Comparison of ENCODE assay signal across 16 cellular contexts in the genomic region with DNA sequence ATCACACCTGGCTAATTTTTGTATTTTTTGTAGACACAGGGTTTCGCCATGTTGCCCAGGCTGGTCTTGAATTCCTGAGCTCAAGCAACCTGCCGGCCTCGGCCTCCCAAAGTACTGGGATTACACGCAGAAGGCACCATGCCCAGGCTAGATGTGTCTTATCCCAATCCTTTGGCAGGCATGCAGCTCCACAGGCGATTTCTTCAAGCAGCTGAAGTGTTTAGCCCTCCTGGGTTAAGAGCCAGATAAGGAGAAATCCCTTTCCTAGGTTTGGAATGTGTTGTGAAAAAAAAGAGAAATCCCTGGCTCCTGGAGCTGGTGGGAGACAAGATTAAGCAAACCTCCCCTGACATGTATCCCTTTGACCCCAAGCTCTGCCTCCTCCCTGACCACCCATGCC. TPM values are rescaled to one million over a fixed set of nuclear protein-coding genes. Genes with fewer than 3 reads are reported as not detected.
DNase-seq lines count a peak whose midpoint lies in the region; ATAC-seq, FAIRE-seq and TF ChIP-seq lines count a peak whose summit lies in the region.
"Had no signal": no experiment of that assay in that cellular context is flagged by ENCODE, and none has a peak within 500 bp of the region (broad histone marks: within the 10 kb centered on the region; RNA-seq: fewer than 3 reads in every experiment).

No MANE protein-coding gene starts in this region.

- H4K91ac ChIP-seq in H1 (replicated peaks; ENCODE audit: insufficient read length, low read length) (no peak overlapping the region), trophoblast cell (ENCODE audit: low read depth, low read length) (no peak overlapping the region)

- H3K79me1 ChIP-seq in H1 (ENCODE audit: low read depth, low read length): peaks cover 3% of the 10 kb centered on the region
- H3K79me1 ChIP-seq in trophoblast cell (ENCODE audit: low read length): peaks cover 11% of the 10 kb centered on the region

- H3K4ac ChIP-seq in H1 (replicated peaks; ENCODE audit: insufficient read length, low read depth, low read length) (no peak overlapping the region), trophoblast cell (ENCODE audit: low read depth, low read length) (no peak overlapping the region)

- no peaks in the 10 kb centered on the region for H3K9me3 Mint-ChIP-seq in activated CD4-positive, alpha-beta T cell treated with anti-CD3 and anti-CD28 coated beads for 36 hours (ENCODE audit: low read depth)

- H3K4me3 ChIP-seq in H1 (ENCODE audit: extremely low read depth in 1 of 4, insufficient read depth in 2 of 4, low read depth in 3 of 4, low read length in 4 of 4) (no peak overlapping the region), trophoblast cell (ENCODE audit: low read depth, low read length) (no peak overlapping the region)
- H3K4me3 ChIP-seq: thoracic aorta had no signal

- H2AFZ ChIP-seq in H1 (ENCODE audit: low read length) (no peak overlapping the region), trophoblast cell (ENCODE audit: insufficient read depth, low read length, poor library complexity) (no peak overlapping the region)

- peaks cover 18% of the 10 kb centered on the region for H3K36me3 Mint-ChIP-seq in activated CD4-positive, alpha-beta T cell treated with anti-CD3 and anti-CD28 coated beads for 36 hours (ENCODE audit: low read depth)
- H3K36me3 Mint-ChIP-seq in T-helper 17 cell (ENCODE audit: low read depth): peaks cover 6% of the 10 kb centered on the region

- H3K4me1 Mint-ChIP-seq in activated CD4-positive, alpha-beta T cell treated with anti-CD3 and anti-CD28 coated beads for 36 hours: peaks cover 57% of the 10 kb centered on the region
- H3K4me1 Mint-ChIP-seq in T-helper 17 cell: peaks cover 56% of the 10 kb centered on the region

- H3K27ac ChIP-seq in H1 (ENCODE audit: low read depth, low read length): no peak overlapping the region
- peak overlapping the region; percentile 58 for H3K27ac ChIP-seq in trophoblast cell (ENCODE audit: low read depth, low read length)

- CTCF ChIA-PET in activated CD4-positive, alpha-beta T cell treated with anti-CD3 and anti-CD28 coated beads for 36 hours (lab: Charles Lee): interaction anchor here (0.7 to 6.7 kb wide), 9 partner anchors 9 to 214 kb away, joined by 3 to 93 read pairs (median 31); a partner anchor contains a TSS
- CTCF ChIA-PET in H1 (lab: Charles Lee; ENCODE audit: partially characterized antibody): interaction anchor here (0.8 to 4.7 kb wide), 19 partner anchors 10 to 368 kb away, joined by 3 to 388 read pairs (median 12); a partner anchor contains a TSS

- no peak overlapping the region for H3K4me3 Mint-ChIP-seq in activated CD4-positive, alpha-beta T cell treated with anti-CD3 and anti-CD28 coated beads for 36 hours
- peak overlapping the region; percentile 99 for H3K4me3 Mint-ChIP-seq in T-helper 17 cell

- H3K18ac ChIP-seq in H1 (ENCODE audit: extremely low read depth, low read length): peak overlapping the region; percentile 25; the same call in 1 of the 2 replicates
- no peak overlapping the region for H3K18ac ChIP-seq in trophoblast cell (ENCODE audit: low read length)

- no peaks in the 10 kb centered on the region for H3K27me3 Mint-ChIP-seq in activated CD4-positive, alpha-beta T cell treated with anti-CD3 and anti-CD28 coated beads for 36 hours
- H3K27me3 Mint-ChIP-seq in T-helper 17 cell: no peaks in the 10 kb centered on the region

- H3K23ac ChIP-seq in H1 (ENCODE audit: insufficient read length) (no peak overlapping the region), trophoblast cell (ENCODE audit: low read length) (no peak overlapping the region)

- no peak for DNase-seq in activated CD4-positive, alpha-beta T cell treated with anti-CD3 and anti-CD28 coated beads for 36 hours
- DNase-seq in activated CD4-positive, alpha-beta T cell treated with anti-CD3 and anti-CD28 coated beads, Interleukin-2, amount 50 U/mL, for 4 hours: no peak
- DNase-seq in T-helper 17 cell (no peak), H1 (ENCODE audit: low read depth in 1 of 2, low spot score in 2 of 2) (no peak), trophoblast cell (no peak), iPS-NIHi11 (ENCODE audit: low spot score) (no peak), HuH-7 (ENCODE audit: low spot score) (no peak)
- DNase-seq: DMS153, NCI-H1417 treated with DMSO at 0.1 percent for 48 hours, NCI-H526 treated with DMSO at 0.1 percent for 48 hours had no signal

- TF ChIP-seq RAD21 in H1 (IDR thresholded peaks at IDR 0.05 in 1 of 2, conservative IDR thresholded peaks at IDR 0.05 in 1 of 2; ENCODE audit: low read depth in 2 of 2, low read length in 2 of 2): no peak

- H3K14ac ChIP-seq in H1 (ENCODE audit: insufficient read length) (no peak overlapping the region), trophoblast cell (ENCODE audit: low read length) (no peak overlapping the region)

- TF ChIP-seq POLR2A in H1 (IDR thresholded peaks at IDR 0.05; ENCODE audit: control extremely low read depth in 1 of 2, low read depth in 2 of 2, low read length in 2 of 2): no peak

- H3K9me3 ChIP-seq in T-helper 17 cell (ENCODE audit: control insufficient read depth, low read length, poor library complexity, severe bottlenecking) (no peaks in the 10 kb centered on the region), H1 (ENCODE audit: insufficient read depth in 2 of 2, low read depth in 1 of 2, low read length in 1 of 2) (no peaks in the 10 kb centered on the region), trophoblast cell (ENCODE audit: insufficient read depth, low read depth, low read length) (peaks cover 3% of the 10 kb centered on the region)
- H3K9me3 ChIP-seq: thoracic aorta had no signal

- no peak overlapping the region; a peak in 1 of 7 replicates for H3K9ac ChIP-seq in H1 (replicated peaks in 1 of 4; ENCODE audit: extremely low read depth in 1 of 4, low read depth in 3 of 4, low read length in 3 of 4)
- H3K9ac ChIP-seq in trophoblast cell (ENCODE audit: low read length): no peak overlapping the region

- H3K23me2 ChIP-seq in H1 (ENCODE audit: low read depth, low read length): peaks cover 13% of the 10 kb centered on the region

- peak overlapping the region; percentile 69; the same call in 1 of the 2 replicates for H2BK12ac ChIP-seq in H1 (ENCODE audit: low read depth, low read length)
- H2BK12ac ChIP-seq in trophoblast cell (ENCODE audit: low read length): no peak overlapping the region

- H3K27me3 ChIP-seq in H1 (replicated peaks in 1 of 4; ENCODE audit: control insufficient read depth in 3 of 4, extremely low read depth in 1 of 4, insufficient read depth in 3 of 4, low read length in 3 of 4) (no peaks in the 10 kb centered on the region), trophoblast cell (ENCODE audit: insufficient read depth, low read length) (no peaks in the 10 kb centered on the region)

- H3K4me1 ChIP-seq in H1 (replicated peaks in 1 of 4; ENCODE audit: control insufficient read depth in 3 of 4, insufficient read depth in 4 of 4, low read length in 3 of 4) (peaks cover 5 to 40% (median 23%) of the 10 kb centered on the region in 4 experiments), trophoblast cell (ENCODE audit: control insufficient read depth in 1 of 2, insufficient read depth in 2 of 2, low read length in 2 of 2) (peaks cover 39 to 47% of the 10 kb centered on the region in 2 experiments)

- FAIRE-seq in H1 (lab: Jason Lieb, UNC): no peak
- FAIRE-seq: A204.1, bronchial epithelial cell, H54 had no signal

- 82% methylated on average over 5 of the region's 5 CpGs; no CpG with 5 or more reads in 1 of the 2 experiments for WGBS in H1 (ENCODE audit: extremely low coverage in 1 of 2, insufficient coverage in 1 of 2, insufficient read length in 1 of 2, insufficient replicate concordance in 2 of 2, low coverage in 1 of 2, low lambda C conversion rate in 2 of 2, missing lambda C conversion rate in 1 of 2), 2 experiments
- no CpG with 5 or more reads among the region's 5 CpGs for WGBS in trophoblast cell (ENCODE audit: extremely low coverage, insufficient coverage, insufficient read length)

- H3K36me3 ChIP-seq in H1 (ENCODE audit: control insufficient read depth in 2 of 4, insufficient read depth in 4 of 4, low read length in 3 of 4) (no peaks in the 10 kb centered on the region), trophoblast cell (ENCODE audit: control insufficient read depth in 1 of 2, insufficient read depth in 2 of 2, low read length in 2 of 2) (no peaks in the 10 kb centered on the region)
- H3K36me3 ChIP-seq: thoracic aorta had no signal

- 0 out of 2 replicates have a peak overlapping the region, but pooled peaks have one; percentile 25 for H2BK15ac ChIP-seq in H1 (ENCODE audit: low read length)

- no peak overlapping the region for H2BK20ac ChIP-seq in H1 (ENCODE audit: low read length)

- H2BK5ac ChIP-seq in H1 (ENCODE audit: low read depth, low read length): 0 out of 2 replicates have a peak overlapping the region, but pooled peaks have one; percentile 18
- no peak overlapping the region for H2BK5ac ChIP-seq in trophoblast cell (ENCODE audit: low read depth, low read length, poor library complexity)

- H4K8ac ChIP-seq in H1 (ENCODE audit: extremely low read depth, insufficient read depth, low read length) (no peak overlapping the region; the same call in 1 of the 2 replicates), trophoblast cell (ENCODE audit: low read depth, low read length) (no peak overlapping the region)

- POLR2A ChIA-PET in activated CD4-positive, alpha-beta T cell treated with anti-CD3 and anti-CD28 coated beads for 36 hours (lab: Charles Lee): interaction anchor here (1.4 kb wide), 1 partner anchor 127 kb away, joined by 7 read pairs; a partner anchor contains a TSS
- POLR2A ChIA-PET in H1 (lab: Charles Lee; ENCODE audit: partially characterized antibody): interaction anchor here (0.8 to 9.3 kb wide), 9 partner anchors 9 to 115 kb away, joined by 3 to 60 read pairs (median 5); a partner anchor contains a TSS

- peak overlapping the region; percentile 51 for H3K27ac Mint-ChIP-seq in activated CD4-positive, alpha-beta T cell treated with anti-CD3 and anti-CD28 coated beads for 36 hours
- H3K27ac Mint-ChIP-seq in T-helper 17 cell: no peak overlapping the region

- H3K4me2 ChIP-seq in H1 (ENCODE audit: insufficient read depth in 1 of 2, low read depth in 2 of 2, low read length in 2 of 2): peak overlapping the region; percentile 15 to 18; a peak in 2 of 4 replicates
- H3K4me2 ChIP-seq in trophoblast cell (ENCODE audit: low read length): no peak overlapping the region

- no peak for ATAC-seq in activated CD4-positive, alpha-beta T cell treated with anti-CD3 and anti-CD28 coated beads for 36 hours
- ATAC-seq in T-helper 17 cell (no peak), HG02970 (IDR thresholded peaks at IDR 0.05; ENCODE audit: low FRiP score, unreplicated experiment) (no peak)

- no peak for TF ChIP-seq EP300 in H1 (IDR thresholded peaks at IDR 0.05; ENCODE audit: borderline replicate concordance in 1 of 2, low read depth in 2 of 2, low read length in 2 of 2)

- H3K79me2 ChIP-seq in H1 (ENCODE audit: control insufficient read depth in 1 of 2, insufficient read depth in 2 of 2, low read length in 2 of 2): peaks cover 7 to 23% of the 10 kb centered on the region in 2 experiments; a peak in 3 of 4 replicates
- H3K79me2 ChIP-seq in trophoblast cell (ENCODE audit: control insufficient read depth, insufficient read depth, low read length, poor library complexity): peaks cover 17% of the 10 kb centered on the region

- TF ChIP-seq CTCF in H1 (IDR thresholded peaks at IDR 0.05; ENCODE audit: control extremely low read depth in 1 of 3, insufficient read depth in 1 of 3, low read depth in 1 of 3, low read length in 3 of 3): no peak

- H4K5ac ChIP-seq in H1 (ENCODE audit: insufficient read length, low read depth, low read length): no peak overlapping the region

- H2BK120ac ChIP-seq in H1 (replicated peaks; ENCODE audit: low read depth, low read length): no peak overlapping the region
- H2BK120ac ChIP-seq in trophoblast cell (ENCODE audit: insufficient read depth, low read length, poor library complexity): no peak overlapping the region

- H4K12ac ChIP-seq in trophoblast cell (ENCODE audit: low read depth, low read length): no peak overlapping the region

- peaks cover 16 to 19% of the 10 kb centered on the region in 2 experiments for H4K20me1 ChIP-seq in H1 (replicated peaks in 1 of 2; ENCODE audit: control insufficient read depth in 1 of 2, insufficient read depth in 2 of 2, low read length in 2 of 2)

- peak overlapping the region; percentile 43; the same call in 1 of the 2 replicates for H2AK5ac ChIP-seq in H1 (ENCODE audit: low read depth, low read length)
- H2AK5ac ChIP-seq in trophoblast cell (ENCODE audit: low read length): no peak overlapping the region

- intact Hi-C loops in activated CD4-positive, alpha-beta T cell treated with anti-CD3 and anti-CD28 coated beads for 36 hours (cut with DNase I, micrococcal nuclease): loop anchor here in 1 of 2 experiments (5.0 kb wide), 1 partner anchor 436 kb away; a partner anchor contains a TSS

- no peak overlapping the region for H3K56ac ChIP-seq in H1 (replicated peaks; ENCODE audit: insufficient read length, low read depth, low read length)

RNA-seq across cellular contexts. Expression of a gene that starts 2.1 kb away (rescaled TPM):
- 100 to 1,000 TPM; 115 to 170 TPM for total RNA-seq in activated CD4-positive, alpha-beta T cell treated with anti-CD3 and anti-CD28 coated beads for 36 hours
- 100 to 1,000 TPM; 130 to 132 TPM for total RNA-seq in T-helper 17 cell
- 91.3 and 92.9 TPM in 2 replicates for total RNA-seq in H1 (2021; fragmentation: NEBNext Ultra II Directional; extraction: Animal tissue kit (Norgen Biotek cat#: 25700))
- 99.2 and 140 TPM in 2 replicates for polyA plus RNA-seq in H1 (2011; rRNA removed)
- 107 TPM for polyA plus RNA-seq in H1 (2011; cell fraction: cytosol; rRNA removed)
- 85.0 TPM for polyA plus RNA-seq in H1 (2011; cell fraction: nucleus; rRNA removed)
- polyA plus RNA-seq in H1 (2012, experiment 1 of 2): 74.7 to 102 TPM (median 92.8 TPM) in 4 replicates
- 128 TPM for polyA plus RNA-seq in H1 (2012, experiment 2 of 2)
- polyA plus RNA-seq in H1 (2013, experiment 1 of 2): 121 TPM
- 130 TPM for polyA plus RNA-seq in H1 (2013, experiment 2 of 2)
- 57.8 and 78.7 TPM in 2 replicates for polyA minus RNA-seq in H1 (2011; rRNA and poly(A)+ RNA removed)
- polyA minus RNA-seq in H1 (2011; cell fraction: cytosol; rRNA and poly(A)+ RNA removed): 43.7 TPM
- 26.3 TPM for polyA minus RNA-seq in H1 (2011; cell fraction: nucleus; rRNA and poly(A)+ RNA removed)
- 146 and 153 TPM in 2 replicates for polyA plus RNA-seq in trophoblast cell (2013)

RNA-seq across cellular contexts. Expression of a gene that starts 9.3 kb away (rescaled TPM):
- 1 to 10 TPM; 2.7 to 3.5 TPM for total RNA-seq in activated CD4-positive, alpha-beta T cell treated with anti-CD3 and anti-CD28 coated beads for 36 hours
- 10 to 100 TPM; 41.4 to 83.3 TPM for total RNA-seq in T-helper 17 cell
- 5.2 and 5.5 TPM in 2 replicates for total RNA-seq in H1 (2021; fragmentation: NEBNext Ultra II Directional; extraction: Animal tissue kit (Norgen Biotek cat#: 25700))
- polyA plus RNA-seq in H1 (2011; rRNA removed): 6.1 and 6.6 TPM in 2 replicates
- 9.7 TPM for polyA plus RNA-seq in H1 (2011; cell fraction: cytosol; rRNA removed)
- 13.3 TPM for polyA plus RNA-seq in H1 (2011; cell fraction: nucleus; rRNA removed)
- 5.0 to 7.8 TPM (median 6.5 TPM) in 4 replicates for polyA plus RNA-seq in H1 (2012, experiment 1 of 2)
- 4.2 TPM for polyA plus RNA-seq in H1 (2012, experiment 2 of 2)
- 6.1 TPM for polyA plus RNA-seq in H1 (2013, experiment 1 of 2)
- polyA plus RNA-seq in H1 (2013, experiment 2 of 2): 5.8 TPM
- polyA minus RNA-seq in H1 (2011; rRNA and poly(A)+ RNA removed): 4.4 and 12.4 TPM in 2 replicates
- 7.9 TPM for polyA minus RNA-seq in H1 (2011; cell fraction: cytosol; rRNA and poly(A)+ RNA removed)
- polyA minus RNA-seq in H1 (2011; cell fraction: nucleus; rRNA and poly(A)+ RNA removed): 2.7 TPM
- 0.62 and 1.0 TPM in 2 replicates for polyA plus RNA-seq in trophoblast cell (2013)

RNA-seq across cellular contexts. Expression of a gene that starts 29.8 kb away (rescaled TPM):
- 10 to 100 TPM; 23.7 to 39.6 TPM for total RNA-seq in activated CD4-positive, alpha-beta T cell treated with anti-CD3 and anti-CD28 coated beads for 36 hours
- 10 to 100 TPM; 32.3 to 32.8 TPM for total RNA-seq in T-helper 17 cell
- total RNA-seq in H1 (2021; fragmentation: NEBNext Ultra II Directional; extraction: Animal tissue kit (Norgen Biotek cat#: 25700)): 40.6 and 42.7 TPM in 2 replicates
- 32.3 and 42.4 TPM in 2 replicates for polyA plus RNA-seq in H1 (2011; rRNA removed)
- polyA plus RNA-seq in H1 (2011; cell fraction: cytosol; rRNA removed): 67.6 TPM
- 198 TPM for polyA plus RNA-seq in H1 (2011; cell fraction: nucleus; rRNA removed)
- 49.1 to 72.7 TPM (median 58.9 TPM) in 4 replicates for polyA plus RNA-seq in H1 (2012, experiment 1 of 2)
- polyA plus RNA-seq in H1 (2012, experiment 2 of 2): 32.4 TPM
- 28.5 TPM for polyA plus RNA-seq in H1 (2013, experiment 1 of 2)
- polyA plus RNA-seq in H1 (2013, experiment 2 of 2): 24.6 TPM
- 39.6 and 41.7 TPM in 2 replicates for polyA minus RNA-seq in H1 (2011; rRNA and poly(A)+ RNA removed)
- 18.8 TPM for polyA minus RNA-seq in H1 (2011; cell fraction: cytosol; rRNA and poly(A)+ RNA removed)
- 50.9 TPM for polyA minus RNA-seq in H1 (2011; cell fraction: nucleus; rRNA and poly(A)+ RNA removed)
- polyA plus RNA-seq in trophoblast cell (2013): 19.2 and 20.1 TPM in 2 replicates

RNA-seq across cellular contexts. Expression of a gene that starts 33.7 kb away (rescaled TPM):
- total RNA-seq in activated CD4-positive, alpha-beta T cell treated with anti-CD3 and anti-CD28 coated beads for 36 hours: not detected
- 1 to 10 TPM in 1 of 2 donors, under 1 TPM in 1; 0.29 to 1.9 TPM for total RNA-seq in T-helper 17 cell
- not detected in 2 replicates for total RNA-seq in H1 (2021; fragmentation: NEBNext Ultra II Directional; extraction: Animal tissue kit (Norgen Biotek cat#: 25700))
- not detected in 2 replicates for polyA plus RNA-seq in H1 (2011; rRNA removed)
- not detected for polyA plus RNA-seq in H1 (2011; cell fraction: cytosol; rRNA removed)
- not detected for polyA plus RNA-seq in H1 (2011; cell fraction: nucleus; rRNA removed)
- polyA plus RNA-seq in H1 (2012, experiment 1 of 2): not detected in 4 replicates
- not detected for polyA plus RNA-seq in H1 (2012, experiment 2 of 2)
- polyA plus RNA-seq in H1 (2013, experiment 1 of 2): not detected
- polyA plus RNA-seq in H1 (2013, experiment 2 of 2): not detected
- not detected in 2 replicates for polyA minus RNA-seq in H1 (2011; rRNA and poly(A)+ RNA removed)
- not detected for polyA minus RNA-seq in H1 (2011; cell fraction: cytosol; rRNA and poly(A)+ RNA removed)
- polyA minus RNA-seq in H1 (2011; cell fraction: nucleus; rRNA and poly(A)+ RNA removed): not detected
- polyA plus RNA-seq in trophoblast cell (2013): not detected in 2 replicates
- total RNA-seq: bronchial epithelial cell, lung microvascular endothelial cell had no signal
